ENCODE assay signal across 8 cellular contexts in genomic region chr2:186460465-186460864, GRCh38. TPM values are rescaled to one million over a fixed set of nuclear protein-coding genes. Genes with fewer than 3 reads are reported as not detected.
DNase-seq lines count a peak whose midpoint lies in the region; ATAC-seq and TF ChIP-seq lines count a peak whose summit lies in the region.

No MANE protein-coding gene starts in this region.

- TF ChIP-seq CTCF in GM12872 (IDR thresholded peaks at IDR 0.05; ENCODE audit: insufficient read depth, low read depth, low read length) = peak; percentile 43; the same call in 2 of the 3 replicates

- ATAC-seq in GM21786 (IDR thresholded peaks at IDR 0.05; ENCODE audit: unreplicated experiment) (peak; percentile 76), GM21825 (IDR thresholded peaks at IDR 0.05; ENCODE audit: unreplicated experiment) (no peak)

- peak; percentile 22 for DNase-seq in MV-4-11 (lab: John Stamatoyannopoulos, UW)
- DNase-seq in dermis blood vessel endothelial cell = peak; percentile 50
- no peak for DNase-seq in C1 segment of cervical spinal cord (lab: John Stamatoyannopoulos, UW)
- no peak for DNase-seq in stimulated activated CD4-positive, alpha-beta T cell treated with anti-CD3 and anti-CD28 coated beads, Interleukin-2, amount 100 ng/mL, for 24 hours
- DNase-seq in T-helper 9 cell = no peak

RNA-seq across cellular contexts. Expression of gene ZC3H15, which starts 25.6 kb away (rescaled TPM):
- 77.9 and 105 TPM in 2 replicates for total RNA-seq in dermis blood vessel endothelial cell

Comparison
In these comparisons a context has a peak if more than half of its experiments do, and no peak if none do; other contexts are left out.
1. DNase-seq: peak in MV-4-11 (single experiment) and dermis blood vessel endothelial cell (single experiment); none in C1 segment of cervical spinal cord (0 of 14), stimulated activated CD4-positive, alpha-beta T cell treated with anti-CD3 and anti-CD28 coated beads, Interleukin-2, amount 100 ng/mL, for 24 hours (0 of 2) and T-helper 9 cell (single experiment).